Comparison of ENCODE assay signal across 8 cellular contexts in the genomic region with DNA sequence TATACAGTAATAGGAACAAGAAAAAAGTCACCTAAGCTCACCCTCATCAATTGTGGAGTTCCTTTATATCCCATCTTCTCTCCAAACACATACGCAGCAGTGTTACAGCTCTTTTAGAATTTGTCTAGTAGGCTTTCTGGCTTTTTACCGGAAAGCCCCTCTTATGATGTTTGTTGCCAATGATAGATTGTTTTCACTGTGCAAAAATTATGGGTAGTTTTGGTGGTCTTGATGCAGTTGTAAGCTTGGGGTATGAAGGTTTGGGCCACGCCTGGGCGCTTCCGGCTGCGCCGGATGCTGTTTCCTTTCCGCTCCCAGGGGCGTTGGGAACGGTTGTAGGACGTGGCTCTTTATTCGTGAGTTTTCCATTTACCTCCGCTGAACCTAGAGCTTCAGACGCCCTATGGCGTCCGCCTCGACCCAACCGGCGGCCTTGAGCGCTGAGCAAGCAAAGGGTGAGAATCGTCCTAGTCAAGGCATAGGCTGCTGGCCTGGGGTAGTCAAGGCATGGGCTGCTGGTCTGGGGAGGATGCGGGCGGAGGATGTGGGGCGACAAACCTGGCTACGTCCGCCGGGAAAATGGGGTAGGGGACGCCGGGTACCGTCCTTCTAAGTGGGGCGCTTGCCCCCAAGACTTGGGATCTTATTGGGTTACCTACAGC. TPM values are rescaled to one million over a fixed set of nuclear protein-coding genes. Genes with fewer than 3 reads are reported as not detected.
DNase-seq lines count a peak whose midpoint lies in the region; ATAC-seq and TF ChIP-seq lines count a peak whose summit lies in the region.

A gene with protein sequence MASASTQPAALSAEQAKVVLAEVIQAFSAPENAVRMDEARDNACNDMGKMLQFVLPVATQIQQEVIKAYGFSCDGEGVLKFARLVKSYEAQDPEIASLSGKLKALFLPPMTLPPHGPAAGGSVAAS (plus strand): TSS at position 304 of the 662 bp plus-strand sequence. CDS start 100 bp downstream, at position 404.
A gene (plus strand): TSS at position 98 of the 662 bp plus-strand sequence.

- H3K4me3 ChIP-seq in DOHH2 (ENCODE audit: low read length) (peak within 1 kb of the TSS; percentile 95), KMS-11 (IDR thresholded peaks at IDR 0.05; ENCODE audit: insufficient read depth, low read depth, low read length) (no peak within 1 kb of the TSS), PC-9 (peak within 1 kb of the TSS; percentile 67), testis (peak within 1 kb of the TSS; percentile 72 to 80)

- peak within 1 kb of the TSS; percentile 80 for H3K27ac ChIP-seq in DOHH2 (ENCODE audit: low read depth, low read length)
- peak within 1 kb of the TSS; percentile 98 for H3K27ac ChIP-seq in KMS-11
- peak within 1 kb of the TSS; percentile 94 for H3K27ac ChIP-seq in PC-9
- H3K27ac ChIP-seq in testis: peak within 1 kb of the TSS; percentile 96 to 97

- DNase-seq in PC-9 (peak; percentile 86 to 93), fibroblast of gingiva (ENCODE audit: low read depth) (peak; percentile 84), testis (peak; percentile 78)
- DNase-seq in activated T-helper 9 cell treated with anti-CD3 and anti-CD28 coated beads, Interleukin-2, amount 50 U/mL, for 16 hours (ENCODE audit: low read depth): peak; percentile 66
- DNase-seq in natural killer cell treated with Interleukin-12 subunit alpha and Interleukin-12 subunit beta and Interleukin-15 and Interleukin-18, amount 100 ng/mL, for 72 hours (ENCODE audit: low spot score): peak; percentile 92

- H3K79me2 ChIP-seq in DOHH2 (ENCODE audit: control insufficient read depth, low read length) (no peaks in the 10 kb centered on the region), KMS-11 (ENCODE audit: insufficient read depth, low read depth) (no peaks in the 10 kb centered on the region), PC-9 (ENCODE audit: low read depth) (peaks cover 28% of the 10 kb centered on the region; the same call in 1 of the 2 replicates)

- CTCF ChIA-PET in PC-9 (lab: Charles Lee): interaction anchor here (1.2 to 4.4 kb wide), 9 partner anchors 18 to 1017 kb away, joined by 3 to 47 read pairs (median 15); a partner anchor contains a TSS

- TF ChIP-seq CTCF in DOHH2 (IDR thresholded peaks at IDR 0.05; ENCODE audit: low read depth, low read length, poor library complexity, severe bottlenecking) (no peak), KMS-11 (conservative IDR thresholded peaks at IDR 0.05; ENCODE audit: low read depth, low read length) (no peak), PC-9 (conservative IDR thresholded peaks at IDR 0.05) (no peak), testis (IDR thresholded peaks at IDR 0.05) (peak in 1 of 3 experiments; percentile 4)

- H3K9me2 ChIP-seq in DOHH2 (replicated peaks; ENCODE audit: control insufficient read depth, low read length): no peaks in the 10 kb centered on the region
- H3K9me2 ChIP-seq in PC-9 (ENCODE audit: insufficient read depth): no peaks in the 10 kb centered on the region

- H3F3A ChIP-seq in DOHH2 (ENCODE audit: control insufficient read depth, insufficient read depth) (peaks cover 13% of the 10 kb centered on the region), PC-9 (ENCODE audit: insufficient read depth, low read depth) (peaks cover 54% of the 10 kb centered on the region)

- H4K20me1 ChIP-seq in DOHH2 (ENCODE audit: control insufficient read depth, insufficient read depth, low read depth, low read length) (no peaks in the 10 kb centered on the region), KMS-11 (ENCODE audit: insufficient read depth) (no peaks in the 10 kb centered on the region), PC-9 (ENCODE audit: insufficient read depth) (no peaks in the 10 kb centered on the region)

- peak; percentile 55 for TF ChIP-seq POLR2A in testis (IDR thresholded peaks at IDR 0.05)

- H3K27me3 Mint-ChIP-seq in natural killer cell treated with Interleukin-12 subunit alpha and Interleukin-12 subunit beta and Interleukin-15 and Interleukin-18, amount 100 ng/mL, for 72 hours: no peaks in the 10 kb centered on the region

- ATAC-seq in GM21825 (IDR thresholded peaks at IDR 0.05; ENCODE audit: unreplicated experiment): peak; percentile 28
- ATAC-seq in natural killer cell treated with Interleukin-12 subunit alpha and Interleukin-12 subunit beta and Interleukin-15 and Interleukin-18, amount 100 ng/mL, for 72 hours: peak; percentile 87 to 89

- H3K9me3 ChIP-seq in DOHH2 (ENCODE audit: control insufficient read depth, insufficient read depth, low read length) (no peaks in the 10 kb centered on the region), PC-9 (ENCODE audit: insufficient read depth, low read depth) (no peaks in the 10 kb centered on the region), testis (no peaks in the 10 kb centered on the region)

- no peaks in the 10 kb centered on the region for H3K9me3 Mint-ChIP-seq in natural killer cell treated with Interleukin-12 subunit alpha and Interleukin-12 subunit beta and Interleukin-15 and Interleukin-18, amount 100 ng/mL, for 72 hours

- H3K27me3 ChIP-seq in DOHH2 (ENCODE audit: control insufficient read depth, low read length): peaks cover 9% of the 10 kb centered on the region
- no peaks in the 10 kb centered on the region for H3K27me3 ChIP-seq in KMS-11 (ENCODE audit: insufficient read depth, low read depth)
- no peaks in the 10 kb centered on the region for H3K27me3 ChIP-seq in PC-9 (ENCODE audit: insufficient read depth, low read depth)
- no peaks in the 10 kb centered on the region for H3K27me3 ChIP-seq in testis

- 0 to 1% methylated on average over 31 of the region's 31 CpGs for WGBS in testis, 2 donors

- POLR2A ChIA-PET in PC-9 (lab: Charles Lee; ENCODE audit: unreplicated experiment): interaction anchor here (0.5 to 3.6 kb wide), 32 partner anchors 18 to 607 kb away, joined by 3 to 54 read pairs (median 6); a partner anchor contains a TSS

- TSS peak; percentile 93 for BruUV-seq in PC-9 (replicated peaks; lab: Mats Ljungman, UMichigan)

- H3K9ac ChIP-seq in KMS-11: peak within 1 kb of the TSS; percentile 86

- peak within 1 kb of the TSS; percentile 95 to 97 for H3K27ac Mint-ChIP-seq in natural killer cell treated with Interleukin-12 subunit alpha and Interleukin-12 subunit beta and Interleukin-15 and Interleukin-18, amount 100 ng/mL, for 72 hours

- peaks cover 49% of the 10 kb centered on the region for H3K4me1 ChIP-seq in DOHH2 (ENCODE audit: control insufficient read depth, low read length)
- H3K4me1 ChIP-seq in KMS-11 (ENCODE audit: low read depth, poor library complexity, severe bottlenecking): peaks cover 21% of the 10 kb centered on the region
- peaks cover 20% of the 10 kb centered on the region for H3K4me1 ChIP-seq in PC-9 (replicated peaks; ENCODE audit: insufficient read depth)
- peaks cover 30% of the 10 kb centered on the region for H3K4me1 ChIP-seq in testis

- H2AFZ ChIP-seq in KMS-11 (ENCODE audit: low read depth): peak within 1 kb of the TSS; percentile 54; the same call in 1 of the 2 replicates
- H2AFZ ChIP-seq in PC-9: peak within 1 kb of the TSS; percentile 79

- intact Hi-C loops in PC-9 (cut with micrococcal nuclease; ENCODE audit: unreplicated experiment) (loop anchor here (1.0 to 5.0 kb wide), 8 partner anchors 19 to 694 kb away; a partner anchor contains a TSS), testis (cut with DNase I; ENCODE audit: low total_unique reads) (loop anchor here (10.0 kb wide), 1 partner anchor 151 kb away; a partner anchor contains a TSS)

- H3K36me3 ChIP-seq in DOHH2 (ENCODE audit: control insufficient read depth, low read length): no peaks in the 10 kb centered on the region
- H3K36me3 ChIP-seq in KMS-11 (ENCODE audit: insufficient read depth): no peaks in the 10 kb centered on the region
- H3K36me3 ChIP-seq in PC-9 (ENCODE audit: low read depth): no peaks in the 10 kb centered on the region
- no peaks in the 10 kb centered on the region for H3K36me3 ChIP-seq in testis (ENCODE audit: low read depth, missing control alignments)

- peak within 1 kb of the TSS; percentile 85 for H3K4me3 Mint-ChIP-seq in natural killer cell treated with Interleukin-12 subunit alpha and Interleukin-12 subunit beta and Interleukin-15 and Interleukin-18, amount 100 ng/mL, for 72 hours

- H3K36me3 Mint-ChIP-seq in natural killer cell treated with Interleukin-12 subunit alpha and Interleukin-12 subunit beta and Interleukin-15 and Interleukin-18, amount 100 ng/mL, for 72 hours: no peaks in the 10 kb centered on the region

- H3K4me2 ChIP-seq in DOHH2 (ENCODE audit: low read length) (peak within 1 kb of the TSS; percentile 100), KMS-11 (peak within 1 kb of the TSS; percentile 73), PC-9 (peak within 1 kb of the TSS; percentile 82)

- peaks cover 45 to 62% of the 10 kb centered on the region in 2 donors for H3K4me1 Mint-ChIP-seq in natural killer cell treated with Interleukin-12 subunit alpha and Interleukin-12 subunit beta and Interleukin-15 and Interleukin-18, amount 100 ng/mL, for 72 hours (ENCODE audit: low read depth in 2 of 2)

RNA-seq across cellular contexts. Expression of the first gene that starts in this region (rescaled TPM):
- total RNA-seq in PC-9 (2021) (198 and 218 TPM in 2 replicates), testis (100 to 1,000 TPM; 143 to 236 TPM)
- 100 to 1,000 TPM in 1 of 2 donors, 10 to 100 TPM in 1; 89.7 to 106 TPM for total RNA-seq in natural killer cell treated with Interleukin-12 subunit alpha and Interleukin-12 subunit beta and Interleukin-15 and Interleukin-18, amount 100 ng/mL, for 72 hours
- 141 TPM for polyA plus RNA-seq in testis (ENCODE audit: insufficient read depth, low read depth, low replicate concordance)

RNA-seq across cellular contexts. Expression of the second gene that starts in this region (rescaled TPM):
- total RNA-seq in PC-9 (2021) (not detected in 2 replicates), testis (not detected)
- not detected for total RNA-seq in natural killer cell treated with Interleukin-12 subunit alpha and Interleukin-12 subunit beta and Interleukin-15 and Interleukin-18, amount 100 ng/mL, for 72 hours
- polyA plus RNA-seq in testis (ENCODE audit: insufficient read depth, low read depth, low replicate concordance): not detected
